In the genomic region with DNA sequence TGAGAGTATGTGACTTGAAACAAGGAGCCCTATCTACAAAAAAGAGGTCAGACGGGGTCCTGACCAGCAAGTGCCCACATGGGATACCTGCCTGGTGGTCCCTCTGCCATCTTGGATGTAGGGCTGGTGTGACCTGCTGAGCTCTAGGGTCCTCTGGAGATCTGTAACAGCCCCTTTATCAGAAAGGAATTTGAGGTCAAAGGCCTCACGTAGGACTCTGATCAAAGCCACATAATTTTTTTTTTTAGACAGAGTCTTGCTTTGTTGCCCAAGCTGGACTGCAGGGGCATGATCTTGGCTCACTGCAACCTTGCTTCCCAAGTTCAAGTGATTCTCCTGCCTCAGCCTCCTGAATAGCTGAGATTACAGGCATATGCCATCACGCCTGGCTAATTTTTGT, we compare ENCODE assay signal across 1 cellular context.
TF ChIP-seq lines count a peak whose summit lies in the region.

No MANE protein-coding gene starts in this region.

TF ChIP-seq in HepG2, 621 proteins besides CTCF, POLR2A, EP300 and RAD21 (continues in another document):
- TF ChIP-seq NR2F6 (IDR thresholded peaks at IDR 0.05) (0 out of 2 replicates have a peak, but pooled peaks have one; percentile 43), NR2F6 (CRISPR knock-in tag; IDR thresholded peaks at IDR 0.05) (peak; percentile 34; the same call in 1 of the 2 replicates), HDAC1 (CRISPR knock-in tag; IDR thresholded peaks at IDR 0.05) (no peak), ZNF256 (CRISPR knock-in tag; conservative IDR thresholded peaks at IDR 0.05) (no peak), SNRNP70 (IDR thresholded peaks at IDR 0.05; ENCODE audit: low read depth, low read length) (no peak), BRD4 (CRISPR knock-in tag; IDR thresholded peaks at IDR 0.05) (no peak), RXRA (CRISPR knock-in tag; IDR thresholded peaks at IDR 0.05) (no peak), ZNF7 (CRISPR knock-in tag; IDR thresholded peaks at IDR 0.05) (no peak), HNF4A (CRISPR knock-in tag; IDR thresholded peaks at IDR 0.05) (peak; percentile 30; the same call in 1 of the 2 replicates), MIER2 (CRISPR knock-in tag; IDR thresholded peaks at IDR 0.05) (no peak), ZFP36L1 (CRISPR knock-in tag; IDR thresholded peaks at IDR 0.05) (no peak), FOSL2 (CRISPR knock-in tag; IDR thresholded peaks at IDR 0.05) (peak; percentile 29), ZNF782 (CRISPR knock-in tag; IDR thresholded peaks at IDR 0.05; ENCODE audit: borderline replicate concordance) (no peak), ZNF33A (CRISPR knock-in tag; IDR thresholded peaks at IDR 0.05; ENCODE audit: borderline replicate concordance) (no peak), RFXAP (CRISPR knock-in tag; IDR thresholded peaks at IDR 0.05; ENCODE audit: borderline replicate concordance) (no peak), ZFP36 (IDR thresholded peaks at IDR 0.05; ENCODE audit: borderline replicate concordance, low read depth, low read length, partially characterized antibody) (no peak), SOX13 (IDR thresholded peaks at IDR 0.05) (no peak), SOX13 (CRISPR knock-in tag; conservative IDR thresholded peaks at IDR 0.05 in 1 of 2, IDR thresholded peaks at IDR 0.05 in 1 of 2) (no peak), ISX (CRISPR knock-in tag; conservative IDR thresholded peaks at IDR 0.05) (no peak), WIZ (CRISPR knock-in tag; IDR thresholded peaks at IDR 0.05) (no peak), SAP130 (CRISPR knock-in tag; IDR thresholded peaks at IDR 0.05; ENCODE audit: low read depth) (0 out of 2 replicates have a peak, but pooled peaks have one; percentile 15), SMAD3 (CRISPR knock-in tag; IDR thresholded peaks at IDR 0.05) (no peak), MEIS1 (CRISPR knock-in tag; IDR thresholded peaks at IDR 0.05; ENCODE audit: borderline replicate concordance) (no peak), ZNF234 (CRISPR knock-in tag; conservative IDR thresholded peaks at IDR 0.05) (no peak), MATR3 (CRISPR knock-in tag; IDR thresholded peaks at IDR 0.05) (no peak), NFYB (CRISPR knock-in tag; IDR thresholded peaks at IDR 0.05) (no peak), SRSF4 (IDR thresholded peaks at IDR 0.05; ENCODE audit: low read depth, low read length, poor library complexity, severe bottlenecking) (no peak), NBN (conservative IDR thresholded peaks at IDR 0.05) (no peak), ZSCAN9 (CRISPR knock-in tag; IDR thresholded peaks at IDR 0.05; ENCODE audit: borderline replicate concordance) (no peak), HOXA3 (CRISPR knock-in tag; IDR thresholded peaks at IDR 0.05) (no peak), EED (CRISPR knock-in tag; IDR thresholded peaks at IDR 0.05) (no peak), MED1 (CRISPR knock-in tag; IDR thresholded peaks at IDR 0.05) (peak; percentile 58), ZNF121 (CRISPR knock-in tag; IDR thresholded peaks at IDR 0.05) (no peak), NAIF1 (CRISPR knock-in tag; IDR thresholded peaks at IDR 0.05; ENCODE audit: borderline replicate concordance) (no peak), RARA (CRISPR knock-in tag; IDR thresholded peaks at IDR 0.05) (peak; percentile 41), MTA3 (CRISPR knock-in tag; IDR thresholded peaks at IDR 0.05) (no peak), DMAP1 (CRISPR knock-in tag; IDR thresholded peaks at IDR 0.05) (no peak), ETV5 (CRISPR knock-in tag; IDR thresholded peaks at IDR 0.05; ENCODE audit: borderline replicate concordance) (no peak)
- TF ChIP-seq, protein P1, sequence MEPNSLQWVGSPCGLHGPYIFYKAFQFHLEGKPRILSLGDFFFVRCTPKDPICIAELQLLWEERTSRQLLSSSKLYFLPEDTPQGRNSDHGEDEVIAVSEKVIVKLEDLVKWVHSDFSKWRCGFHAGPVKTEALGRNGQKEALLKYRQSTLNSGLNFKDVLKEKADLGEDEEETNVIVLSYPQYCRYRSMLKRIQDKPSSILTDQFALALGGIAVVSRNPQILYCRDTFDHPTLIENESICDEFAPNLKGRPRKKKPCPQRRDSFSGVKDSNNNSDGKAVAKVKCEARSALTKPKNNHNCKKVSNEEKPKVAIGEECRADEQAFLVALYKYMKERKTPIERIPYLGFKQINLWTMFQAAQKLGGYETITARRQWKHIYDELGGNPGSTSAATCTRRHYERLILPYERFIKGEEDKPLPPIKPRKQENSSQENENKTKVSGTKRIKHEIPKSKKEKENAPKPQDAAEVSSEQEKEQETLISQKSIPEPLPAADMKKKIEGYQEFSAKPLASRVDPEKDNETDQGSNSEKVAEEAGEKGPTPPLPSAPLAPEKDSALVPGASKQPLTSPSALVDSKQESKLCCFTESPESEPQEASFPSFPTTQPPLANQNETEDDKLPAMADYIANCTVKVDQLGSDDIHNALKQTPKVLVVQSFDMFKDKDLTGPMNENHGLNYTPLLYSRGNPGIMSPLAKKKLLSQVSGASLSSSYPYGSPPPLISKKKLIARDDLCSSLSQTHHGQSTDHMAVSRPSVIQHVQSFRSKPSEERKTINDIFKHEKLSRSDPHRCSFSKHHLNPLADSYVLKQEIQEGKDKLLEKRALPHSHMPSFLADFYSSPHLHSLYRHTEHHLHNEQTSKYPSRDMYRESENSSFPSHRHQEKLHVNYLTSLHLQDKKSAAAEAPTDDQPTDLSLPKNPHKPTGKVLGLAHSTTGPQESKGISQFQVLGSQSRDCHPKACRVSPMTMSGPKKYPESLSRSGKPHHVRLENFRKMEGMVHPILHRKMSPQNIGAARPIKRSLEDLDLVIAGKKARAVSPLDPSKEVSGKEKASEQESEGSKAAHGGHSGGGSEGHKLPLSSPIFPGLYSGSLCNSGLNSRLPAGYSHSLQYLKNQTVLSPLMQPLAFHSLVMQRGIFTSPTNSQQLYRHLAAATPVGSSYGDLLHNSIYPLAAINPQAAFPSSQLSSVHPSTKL (CRISPR knock-in tag; IDR thresholded peaks at IDR 0.05), result 0 out of 2 replicates have a peak, but pooled peaks have one; percentile 22
- TF ChIP-seq, protein P2, sequence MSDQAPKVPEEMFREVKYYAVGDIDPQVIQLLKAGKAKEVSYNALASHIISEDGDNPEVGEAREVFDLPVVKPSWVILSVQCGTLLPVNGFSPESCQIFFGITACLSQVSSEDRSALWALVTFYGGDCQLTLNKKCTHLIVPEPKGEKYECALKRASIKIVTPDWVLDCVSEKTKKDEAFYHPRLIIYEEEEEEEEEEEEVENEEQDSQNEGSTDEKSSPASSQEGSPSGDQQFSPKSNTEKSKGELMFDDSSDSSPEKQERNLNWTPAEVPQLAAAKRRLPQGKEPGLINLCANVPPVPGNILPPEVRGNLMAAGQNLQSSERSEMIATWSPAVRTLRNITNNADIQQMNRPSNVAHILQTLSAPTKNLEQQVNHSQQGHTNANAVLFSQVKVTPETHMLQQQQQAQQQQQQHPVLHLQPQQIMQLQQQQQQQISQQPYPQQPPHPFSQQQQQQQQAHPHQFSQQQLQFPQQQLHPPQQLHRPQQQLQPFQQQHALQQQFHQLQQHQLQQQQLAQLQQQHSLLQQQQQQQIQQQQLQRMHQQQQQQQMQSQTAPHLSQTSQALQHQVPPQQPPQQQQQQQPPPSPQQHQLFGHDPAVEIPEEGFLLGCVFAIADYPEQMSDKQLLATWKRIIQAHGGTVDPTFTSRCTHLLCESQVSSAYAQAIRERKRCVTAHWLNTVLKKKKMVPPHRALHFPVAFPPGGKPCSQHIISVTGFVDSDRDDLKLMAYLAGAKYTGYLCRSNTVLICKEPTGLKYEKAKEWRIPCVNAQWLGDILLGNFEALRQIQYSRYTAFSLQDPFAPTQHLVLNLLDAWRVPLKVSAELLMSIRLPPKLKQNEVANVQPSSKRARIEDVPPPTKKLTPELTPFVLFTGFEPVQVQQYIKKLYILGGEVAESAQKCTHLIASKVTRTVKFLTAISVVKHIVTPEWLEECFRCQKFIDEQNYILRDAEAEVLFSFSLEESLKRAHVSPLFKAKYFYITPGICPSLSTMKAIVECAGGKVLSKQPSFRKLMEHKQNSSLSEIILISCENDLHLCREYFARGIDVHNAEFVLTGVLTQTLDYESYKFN (CRISPR knock-in tag; conservative IDR thresholded peaks at IDR 0.05), result 0 out of 2 replicates have a peak, but pooled peaks have one; percentile 15
- TF ChIP-seq, protein P3, sequence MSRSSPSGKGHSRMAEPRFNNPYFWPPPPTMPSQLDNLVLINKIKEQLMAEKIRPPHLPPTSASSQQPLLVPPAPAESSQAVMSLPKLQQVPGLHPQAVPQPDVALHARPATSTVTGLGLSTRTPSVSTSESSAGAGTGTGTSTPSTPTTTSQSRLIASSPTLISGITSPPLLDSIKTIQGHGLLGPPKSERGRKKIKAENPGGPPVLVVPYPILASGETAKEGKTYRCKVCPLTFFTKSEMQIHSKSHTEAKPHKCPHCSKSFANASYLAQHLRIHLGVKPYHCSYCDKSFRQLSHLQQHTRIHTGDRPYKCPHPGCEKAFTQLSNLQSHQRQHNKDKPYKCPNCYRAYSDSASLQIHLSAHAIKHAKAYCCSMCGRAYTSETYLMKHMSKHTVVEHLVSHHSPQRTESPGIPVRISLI (CRISPR knock-in tag; IDR thresholded peaks at IDR 0.05; ENCODE audit: borderline replicate concordance), result peak; percentile 64; the same call in 1 of the 2 replicates
- TF ChIP-seq, protein P4, sequence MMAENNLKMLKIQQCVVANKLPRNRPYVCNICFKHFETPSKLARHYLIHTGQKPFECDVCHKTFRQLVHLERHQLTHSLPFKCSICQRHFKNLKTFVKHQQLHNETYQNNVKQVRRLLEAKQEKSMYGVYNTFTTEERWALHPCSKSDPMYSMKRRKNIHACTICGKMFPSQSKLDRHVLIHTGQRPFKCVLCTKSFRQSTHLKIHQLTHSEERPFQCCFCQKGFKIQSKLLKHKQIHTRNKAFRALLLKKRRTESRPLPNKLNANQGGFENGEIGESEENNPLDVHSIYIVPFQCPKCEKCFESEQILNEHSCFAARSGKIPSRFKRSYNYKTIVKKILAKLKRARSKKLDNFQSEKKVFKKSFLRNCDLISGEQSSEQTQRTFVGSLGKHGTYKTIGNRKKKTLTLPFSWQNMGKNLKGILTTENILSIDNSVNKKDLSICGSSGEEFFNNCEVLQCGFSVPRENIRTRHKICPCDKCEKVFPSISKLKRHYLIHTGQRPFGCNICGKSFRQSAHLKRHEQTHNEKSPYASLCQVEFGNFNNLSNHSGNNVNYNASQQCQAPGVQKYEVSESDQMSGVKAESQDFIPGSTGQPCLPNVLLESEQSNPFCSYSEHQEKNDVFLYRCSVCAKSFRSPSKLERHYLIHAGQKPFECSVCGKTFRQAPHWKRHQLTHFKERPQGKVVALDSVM (CRISPR knock-in tag; IDR thresholded peaks at IDR 0.05), result no peak
- TF ChIP-seq, protein P5, sequence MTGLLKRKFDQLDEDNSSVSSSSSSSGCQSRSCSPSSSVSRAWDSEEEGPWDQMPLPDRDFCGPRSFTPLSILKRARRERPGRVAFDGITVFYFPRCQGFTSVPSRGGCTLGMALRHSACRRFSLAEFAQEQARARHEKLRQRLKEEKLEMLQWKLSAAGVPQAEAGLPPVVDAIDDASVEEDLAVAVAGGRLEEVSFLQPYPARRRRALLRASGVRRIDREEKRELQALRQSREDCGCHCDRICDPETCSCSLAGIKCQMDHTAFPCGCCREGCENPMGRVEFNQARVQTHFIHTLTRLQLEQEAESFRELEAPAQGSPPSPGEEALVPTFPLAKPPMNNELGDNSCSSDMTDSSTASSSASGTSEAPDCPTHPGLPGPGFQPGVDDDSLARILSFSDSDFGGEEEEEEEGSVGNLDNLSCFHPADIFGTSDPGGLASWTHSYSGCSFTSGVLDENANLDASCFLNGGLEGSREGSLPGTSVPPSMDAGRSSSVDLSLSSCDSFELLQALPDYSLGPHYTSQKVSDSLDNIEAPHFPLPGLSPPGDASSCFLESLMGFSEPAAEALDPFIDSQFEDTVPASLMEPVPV (CRISPR knock-in tag; IDR thresholded peaks at IDR 0.05), result no peak
- TF ChIP-seq, protein P6, sequence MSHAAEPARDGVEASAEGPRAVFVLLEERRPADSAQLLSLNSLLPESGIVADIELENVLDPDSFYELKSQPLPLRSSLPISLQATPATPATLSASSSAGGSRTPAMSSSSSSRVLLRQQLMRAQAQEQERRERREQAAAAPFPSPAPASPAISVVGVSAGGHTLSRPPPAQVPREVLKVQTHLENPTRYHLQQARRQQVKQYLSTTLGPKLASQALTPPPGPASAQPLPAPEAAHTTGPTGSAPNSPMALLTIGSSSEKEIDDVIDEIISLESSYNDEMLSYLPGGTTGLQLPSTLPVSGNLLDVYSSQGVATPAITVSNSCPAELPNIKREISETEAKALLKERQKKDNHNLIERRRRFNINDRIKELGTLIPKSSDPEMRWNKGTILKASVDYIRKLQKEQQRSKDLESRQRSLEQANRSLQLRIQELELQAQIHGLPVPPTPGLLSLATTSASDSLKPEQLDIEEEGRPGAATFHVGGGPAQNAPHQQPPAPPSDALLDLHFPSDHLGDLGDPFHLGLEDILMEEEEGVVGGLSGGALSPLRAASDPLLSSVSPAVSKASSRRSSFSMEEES (CRISPR knock-in tag; IDR thresholded peaks at IDR 0.05), result no peak
- TF ChIP-seq, protein P7, sequence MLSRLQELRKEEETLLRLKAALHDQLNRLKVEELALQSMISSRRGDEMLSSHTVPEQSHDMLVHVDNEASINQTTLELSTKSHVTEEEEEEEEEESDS (CRISPR knock-in tag; IDR thresholded peaks at IDR 0.05; ENCODE audit: borderline replicate concordance), result no peak
- TF ChIP-seq, protein P8, sequence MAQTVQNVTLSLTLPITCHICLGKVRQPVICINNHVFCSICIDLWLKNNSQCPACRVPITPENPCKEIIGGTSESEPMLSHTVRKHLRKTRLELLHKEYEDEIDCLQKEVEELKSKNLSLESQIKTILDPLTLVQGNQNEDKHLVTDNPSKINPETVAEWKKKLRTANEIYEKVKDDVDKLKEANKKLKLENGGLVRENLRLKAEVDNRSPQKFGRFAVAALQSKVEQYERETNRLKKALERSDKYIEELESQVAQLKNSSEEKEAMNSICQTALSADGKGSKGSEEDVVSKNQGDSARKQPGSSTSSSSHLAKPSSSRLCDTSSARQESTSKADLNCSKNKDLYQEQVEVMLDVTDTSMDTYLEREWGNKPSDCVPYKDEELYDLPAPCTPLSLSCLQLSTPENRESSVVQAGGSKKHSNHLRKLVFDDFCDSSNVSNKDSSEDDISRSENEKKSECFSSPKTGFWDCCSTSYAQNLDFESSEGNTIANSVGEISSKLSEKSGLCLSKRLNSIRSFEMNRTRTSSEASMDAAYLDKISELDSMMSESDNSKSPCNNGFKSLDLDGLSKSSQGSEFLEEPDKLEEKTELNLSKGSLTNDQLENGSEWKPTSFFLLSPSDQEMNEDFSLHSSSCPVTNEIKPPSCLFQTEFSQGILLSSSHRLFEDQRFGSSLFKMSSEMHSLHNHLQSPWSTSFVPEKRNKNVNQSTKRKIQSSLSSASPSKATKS (CRISPR knock-in tag; IDR thresholded peaks at IDR 0.05), result no peak
- TF ChIP-seq, protein P9, sequence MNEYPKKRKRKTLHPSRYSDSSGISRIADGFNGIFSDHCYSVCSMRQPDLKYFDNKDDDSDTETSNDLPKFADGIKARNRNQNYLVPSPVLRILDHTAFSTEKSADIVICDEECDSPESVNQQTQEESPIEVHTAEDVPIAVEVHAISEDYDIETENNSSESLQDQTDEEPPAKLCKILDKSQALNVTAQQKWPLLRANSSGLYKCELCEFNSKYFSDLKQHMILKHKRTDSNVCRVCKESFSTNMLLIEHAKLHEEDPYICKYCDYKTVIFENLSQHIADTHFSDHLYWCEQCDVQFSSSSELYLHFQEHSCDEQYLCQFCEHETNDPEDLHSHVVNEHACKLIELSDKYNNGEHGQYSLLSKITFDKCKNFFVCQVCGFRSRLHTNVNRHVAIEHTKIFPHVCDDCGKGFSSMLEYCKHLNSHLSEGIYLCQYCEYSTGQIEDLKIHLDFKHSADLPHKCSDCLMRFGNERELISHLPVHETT (CRISPR knock-in tag; conservative IDR thresholded peaks at IDR 0.05), result no peak
